ENCODE assay signal across 15 cellular contexts in genomic region chr17:81127133-81127455, GRCh38. TPM values are rescaled to one million over a fixed set of nuclear protein-coding genes. Genes with fewer than 3 reads are reported as not detected.
DNase-seq lines count a peak whose midpoint lies in the region; ATAC-seq and TF ChIP-seq lines count a peak whose summit lies in the region.
"Had no signal": no experiment of that assay in that cellular context is flagged by ENCODE, and none has a peak within 500 bp of the region (broad histone marks: within the 10 kb centered on the region; RNA-seq: fewer than 3 reads in every experiment).

No MANE protein-coding gene starts in this region.

- H2BK12ac ChIP-seq in neuronal stem cell (ENCODE audit: low read length) = no peak overlapping the region

- peaks cover 43% of the 10 kb centered on the region for H3K4me1 ChIP-seq in NT2/D1 (ENCODE audit: insufficient read depth, insufficient read length)
- H3K4me1 ChIP-seq in neuronal stem cell (ENCODE audit: control insufficient read depth in 2 of 2, insufficient read depth in 1 of 2, low read depth in 1 of 2, low read length in 2 of 2) = peaks cover 27 to 33% of the 10 kb centered on the region in 2 donors

- H2AFZ ChIP-seq in neuronal stem cell (ENCODE audit: low read length) = no peak overlapping the region

- peak overlapping the region; percentile 81 for H2BK15ac ChIP-seq in neuronal stem cell (ENCODE audit: low read length)

- H3K9ac ChIP-seq in NT2/D1 (ENCODE audit: insufficient read length, low read depth) (peak overlapping the region; percentile 56), neuronal stem cell (ENCODE audit: low read depth, low read length, poor library complexity) (peak overlapping the region; percentile 21)

- H3K9me3 ChIP-seq in NT2/D1 (ENCODE audit: insufficient read depth, low read length) (no peaks in the 10 kb centered on the region), neuronal stem cell (replicated peaks in 1 of 2; ENCODE audit: control insufficient read depth in 2 of 2, insufficient read depth in 1 of 2, low read depth in 1 of 2, low read length in 2 of 2) (no peaks in the 10 kb centered on the region)
- H3K9me3 ChIP-seq: A549, BE2C, Caco-2 had no signal

- H3K18ac ChIP-seq in neuronal stem cell (ENCODE audit: low read length) = peak overlapping the region; percentile 87

- no CpG with 5 or more reads among the region's 5 CpGs for WGBS in neuronal stem cell (ENCODE audit: extremely low coverage in 2 of 2, insufficient read length in 2 of 2, insufficient replicate concordance in 1 of 2), 2 donors

- ATAC-seq in GM19328 (IDR thresholded peaks at IDR 0.05; ENCODE audit: unreplicated experiment) = no peak
- ATAC-seq: A549 had no signal

- no peak overlapping the region for H3K4ac ChIP-seq in neuronal stem cell (ENCODE audit: low read length)

- peak overlapping the region; percentile 99 for H2BK120ac ChIP-seq in neuronal stem cell (ENCODE audit: low read depth, low read length)

- H4K8ac ChIP-seq in neuronal stem cell (ENCODE audit: low read depth, low read length) = no peak overlapping the region

- H3K4me3 ChIP-seq in NT2/D1 (ENCODE audit: insufficient read length, low read depth) = no peak overlapping the region
- H3K4me3 ChIP-seq in neuronal stem cell (ENCODE audit: low read length in 2 of 2) = no peak overlapping the region
- no peak overlapping the region for H3K4me3 ChIP-seq in brain microvascular endothelial cell (ENCODE audit: low read depth, low read length)
- H3K4me3 ChIP-seq: A549 had no signal

- DNase-seq in NT2/D1 (ENCODE audit: low read depth, low spot score) (no peak), neuronal stem cell (ENCODE audit: low spot score) (no peak), HPDE6-E6E7 (ENCODE audit: extremely low spot score) (no peak), brain microvascular endothelial cell (no peak)
- DNase-seq: BE2C; Caco-2; CD8-positive, alpha-beta memory T cell; DND-41; GDM1; HCEC 1CT had no signal

- no peak for TF ChIP-seq CTCF in brain microvascular endothelial cell (IDR thresholded peaks at IDR 0.05; ENCODE audit: low read depth, low read length, missing control alignments)

- H4K91ac ChIP-seq in neuronal stem cell (ENCODE audit: low read depth, low read length, poor library complexity) = no peak overlapping the region

- H3K23ac ChIP-seq in neuronal stem cell (ENCODE audit: low read depth, low read length, poor library complexity) = peak overlapping the region; percentile 80

- H3K4me2 ChIP-seq in neuronal stem cell (ENCODE audit: insufficient read depth, low read length, poor library complexity, severe bottlenecking) = no peak overlapping the region
- H3K4me2 ChIP-seq: A549 had no signal

- peaks cover 8% of the 10 kb centered on the region for H3K79me1 ChIP-seq in neuronal stem cell (ENCODE audit: low read depth, low read length)

- peak overlapping the region; percentile 99 for H2AK5ac ChIP-seq in neuronal stem cell (ENCODE audit: low read depth, low read length)

- no peak overlapping the region for H3K14ac ChIP-seq in neuronal stem cell (ENCODE audit: low read length)

- H3K27ac ChIP-seq in cingulate gyrus (ENCODE audit: low read depth, low read length) (peak overlapping the region; percentile 99), neuronal stem cell (replicated peaks; ENCODE audit: low read length) (no peak overlapping the region), brain microvascular endothelial cell (no peak overlapping the region)
- H3K27ac ChIP-seq: A549, HL-60 had no signal

- H2BK5ac ChIP-seq in neuronal stem cell (ENCODE audit: low read length) = no peak overlapping the region

- in situ Hi-C loops in brain microvascular endothelial cell (cut with HindIII; ENCODE audit: low pct_ligation_motif_present, low sequenced_read_pairs) = no loop called here

- H3K36me3 ChIP-seq in NT2/D1 (ENCODE audit: insufficient read depth, insufficient read length, low read length) (no peaks in the 10 kb centered on the region), neuronal stem cell (replicated peaks in 1 of 2; ENCODE audit: control insufficient read depth in 2 of 2, insufficient read depth in 2 of 2, low read length in 2 of 2) (no peaks in the 10 kb centered on the region), brain microvascular endothelial cell (replicated peaks) (no peaks in the 10 kb centered on the region)
- H3K36me3 ChIP-seq: BE2C had no signal

- no peaks in the 10 kb centered on the region for H3K27me3 ChIP-seq in NT2/D1 (ENCODE audit: insufficient read depth, insufficient read length)
- H3K27me3 ChIP-seq in neuronal stem cell (ENCODE audit: control insufficient read depth in 3 of 3, insufficient read depth in 3 of 3, low read depth in 1 of 3, low read length in 3 of 3) = peaks cover 0 to 13% (median 0%) of the 10 kb centered on the region in 3 experiments
- H3K27me3 ChIP-seq in brain microvascular endothelial cell (replicated peaks) = peaks cover 12% of the 10 kb centered on the region
- H3K27me3 ChIP-seq: BE2C had no signal

RNA-seq across cellular contexts. Expression of gene PVALEF, which starts 38.2 kb away (rescaled TPM):
- 0.06 TPM for polyA plus RNA-seq in neuronal stem cell (2013, experiment 1 of 2)
- polyA plus RNA-seq in neuronal stem cell (2013, experiment 2 of 2) = 0.04 TPM
- polyA plus RNA-seq: A549; AG04450; CD8-positive, alpha-beta memory T cell had no signal

RNA-seq across cellular contexts. Expression of gene AATK, which starts 38.9 kb away (rescaled TPM):
- 5.6 TPM for polyA plus RNA-seq in neuronal stem cell (2013, experiment 1 of 2)
- 5.4 TPM for polyA plus RNA-seq in neuronal stem cell (2013, experiment 2 of 2)
- polyA plus RNA-seq: CD8-positive, alpha-beta memory T cell had no signal
